Comparison of ENCODE assay signal across 28 cellular contexts in the genomic region with DNA sequence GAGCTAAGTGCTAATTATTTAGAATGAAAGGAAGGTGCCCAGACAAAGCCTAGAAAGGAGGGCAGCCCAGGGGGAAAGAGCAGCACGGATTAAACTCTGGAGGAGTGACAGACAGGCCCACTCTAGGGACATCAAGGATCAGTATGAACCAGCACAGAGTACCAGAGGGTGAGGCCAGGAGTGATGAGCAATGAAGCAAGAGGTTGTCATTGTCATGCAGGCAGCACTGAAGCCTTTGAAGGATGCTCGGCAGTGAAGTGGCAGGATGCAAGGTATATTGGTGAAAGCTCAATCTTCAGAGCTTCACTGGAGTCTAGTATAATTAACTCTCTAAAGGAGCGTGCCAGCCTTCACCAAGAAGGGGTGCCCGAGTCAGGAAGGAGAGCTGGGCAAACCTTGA.
A peak's percentile ranks its signal among the peaks of the same experiment; 100 is the strongest.
DNase-seq lines count a peak whose midpoint lies in the region; ATAC-seq and TF ChIP-seq lines count a peak whose summit lies in the region.
"Had no signal": no experiment of that assay in that cellular context is flagged by ENCODE, and none has a peak within 500 bp of the region (broad histone marks: within the 10 kb centered on the region; RNA-seq: fewer than 3 reads in every experiment).

No MANE protein-coding gene starts in this region.

- TF ChIP-seq CTCF in natural killer cell (IDR thresholded peaks at IDR 0.05) (no peak), WTC11 (IDR thresholded peaks at IDR 0.05) (no peak)

- no peaks in the 10 kb centered on the region for H3K27me3 Mint-ChIP-seq in natural killer cell treated with Interleukin-12 subunit alpha and Interleukin-12 subunit beta and Interleukin-15 and Interleukin-18, amount 100 ng/mL, for 72 hours
- H3K27me3 Mint-ChIP-seq in natural killer cell (ENCODE audit: low read depth in 2 of 2) (no peaks in the 10 kb centered on the region), WTC11 (ENCODE audit: low read depth) (no peaks in the 10 kb centered on the region; the same call in none of the 2 replicates), immature natural killer cell (ENCODE audit: low read depth in 3 of 3) (no peaks in the 10 kb centered on the region)
- H3K27me3 Mint-ChIP-seq: CD8-positive, alpha-beta memory T cell had no signal

- POLR2A ChIA-PET in WTC11 (lab: Charles Lee): no interaction called here

- H3K27ac Mint-ChIP-seq in natural killer cell treated with Interleukin-12 subunit alpha and Interleukin-12 subunit beta and Interleukin-15 and Interleukin-18, amount 100 ng/mL, for 72 hours: peak overlapping the region in 1 of 2 donors; percentile 35
- H3K27ac Mint-ChIP-seq in natural killer cell: peak overlapping the region in 1 of 2 donors; percentile 42
- no peak overlapping the region for H3K27ac Mint-ChIP-seq in WTC11
- H3K27ac Mint-ChIP-seq in immature natural killer cell: peak overlapping the region in 3 of 6 donors; percentile 7 to 82 (median 54)
- H3K27ac Mint-ChIP-seq: CD14-positive monocyte had no signal

- CTCF ChIA-PET in WTC11 (lab: Charles Lee): interaction anchor here (1.0 to 1.5 kb wide), 3 partner anchors 15 to 126 kb away, joined by 3 to 10 read pairs (median 5); no protein-coding TSS in a partner anchor

- H3K9me3 Mint-ChIP-seq in natural killer cell treated with Interleukin-12 subunit alpha and Interleukin-12 subunit beta and Interleukin-15 and Interleukin-18, amount 100 ng/mL, for 72 hours: peaks cover 2% of the 10 kb centered on the region
- no peaks in the 10 kb centered on the region for H3K9me3 Mint-ChIP-seq in natural killer cell
- peaks cover 15% of the 10 kb centered on the region for H3K9me3 Mint-ChIP-seq in WTC11
- no peaks in the 10 kb centered on the region for H3K9me3 Mint-ChIP-seq in immature natural killer cell

- peaks cover 38 to 58% of the 10 kb centered on the region in 2 donors for H3K4me1 Mint-ChIP-seq in natural killer cell treated with Interleukin-12 subunit alpha and Interleukin-12 subunit beta and Interleukin-15 and Interleukin-18, amount 100 ng/mL, for 72 hours (ENCODE audit: low read depth in 2 of 2)
- H3K4me1 Mint-ChIP-seq in natural killer cell (peaks cover 40 to 45% of the 10 kb centered on the region in 2 donors), WTC11 (peaks cover 28% of the 10 kb centered on the region), immature natural killer cell (peaks cover 41 to 43% of the 10 kb centered on the region in 2 donors)

- intact Hi-C loops in natural killer cell (cut with micrococcal nuclease): no loop called here

- H3K4me3 Mint-ChIP-seq in natural killer cell treated with Interleukin-12 subunit alpha and Interleukin-12 subunit beta and Interleukin-15 and Interleukin-18, amount 100 ng/mL, for 72 hours: peak overlapping the region; percentile 40
- H3K4me3 Mint-ChIP-seq in natural killer cell: no peak overlapping the region
- no peak overlapping the region for H3K4me3 Mint-ChIP-seq in WTC11
- peak overlapping the region in 4 of 5 donors; percentile 10 to 33 (median 22) for H3K4me3 Mint-ChIP-seq in immature natural killer cell
- H3K4me3 Mint-ChIP-seq: CD14-positive monocyte had no signal

- no peak for DNase-seq in natural killer cell treated with Interleukin-12 subunit alpha and Interleukin-12 subunit beta and Interleukin-15 and Interleukin-18, amount 100 ng/mL, for 72 hours (ENCODE audit: low spot score)
- DNase-seq in natural killer cell (no peak), WTC11 (ENCODE audit: low spot score) (no peak), immature natural killer cell (no peak)
- DNase-seq in activated CD4-positive, alpha-beta T cell treated with anti-CD3 and anti-CD28 coated beads, Interleukin-2, amount 50 U/mL, for 48 hours: no peak
- DNase-seq: AML-193; Calu3; CD8-positive, alpha-beta memory T cell; DMS79 treated with DMSO at 0.1 percent for 48 hours; GF-D8; Kasumi-1; MV-4-11; NCI-H1105; NCI-H1436 treated with DMSO at 0.1 percent for 48 hours; NCI-H187 treated with DMSO at 0.1 percent for 48 hours; NCI-H2107; NCI-H524 treated with DMSO at 0.1 percent for 48 hours; NCI-H774; NK-92 treated with Interleukin-12 subunit alpha and Interleukin-12 subunit beta, amount 100 ng/mL, for 24 hours; PC-3; SJCRH30 had no signal

- ATAC-seq in natural killer cell treated with Interleukin-12 subunit alpha and Interleukin-12 subunit beta and Interleukin-15 and Interleukin-18, amount 100 ng/mL, for 72 hours: peak in 1 of 2 donors; percentile 15
- ATAC-seq in natural killer cell (no peak), WTC11 (peak; percentile 53), HG03095 (IDR thresholded peaks at IDR 0.05; ENCODE audit: unreplicated experiment) (no peak), HG02870 (IDR thresholded peaks at IDR 0.05; ENCODE audit: unreplicated experiment) (no peak)
- ATAC-seq: HCT116, HepG2, K562, PC-3, SK-N-SH treated with all-trans-retinoic acid at 6 μM for 48 hours had no signal

- H3K36me3 Mint-ChIP-seq in natural killer cell treated with Interleukin-12 subunit alpha and Interleukin-12 subunit beta and Interleukin-15 and Interleukin-18, amount 100 ng/mL, for 72 hours: no peaks in the 10 kb centered on the region
- H3K36me3 Mint-ChIP-seq in natural killer cell (no peaks in the 10 kb centered on the region), WTC11 (peaks cover 14% of the 10 kb centered on the region), immature natural killer cell (no peaks in the 10 kb centered on the region)
- H3K36me3 Mint-ChIP-seq: CD8-positive, alpha-beta memory T cell had no signal

TF ChIP-seq in WTC11, 78 proteins besides CTCF, POLR2A, EP300 and RAD21:
- no peak for TF ChIP-seq OVOL2 (CRISPR knock-in tag; IDR thresholded peaks at IDR 0.05; ENCODE audit: borderline replicate concordance)
TF ChIP-seq in WTC11: peak in this region for 0.

Comparison
In these comparisons a context has a peak if more than half of its experiments do, and no peak if none do; other contexts are left out.
1. H3K4me3 Mint-ChIP-seq: peak in natural killer cell treated with Interleukin-12 subunit alpha and Interleukin-12 subunit beta and Interleukin-15 and Interleukin-18, amount 100 ng/mL, for 72 hours (single experiment) and immature natural killer cell (4 of 5); none in natural killer cell (single experiment) and WTC11 (single experiment).